Comparison of ENCODE assay signal across 1 cellular context in the genomic region with DNA sequence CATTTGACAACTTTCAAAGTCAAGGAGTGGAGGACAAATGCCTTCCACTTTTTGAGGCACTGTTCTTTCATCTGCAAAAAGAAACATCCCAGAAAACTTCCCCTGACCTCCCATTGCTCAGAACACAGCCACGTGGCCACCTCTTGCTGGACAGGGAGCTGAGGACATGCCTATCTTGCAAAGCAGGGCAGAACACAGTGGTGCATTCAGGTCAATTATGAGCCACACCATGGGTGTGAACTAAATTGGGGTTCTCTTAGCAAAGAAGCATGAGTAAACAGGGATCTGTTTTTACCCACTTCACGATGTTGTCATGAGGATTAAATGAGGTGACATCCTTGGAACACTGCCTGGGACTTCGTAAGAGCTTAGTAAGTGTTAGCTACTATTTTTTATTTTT.
TF ChIP-seq lines count a peak whose summit lies in the region.

No MANE protein-coding gene starts in this region.

TF ChIP-seq in IMR-90, 13 proteins besides CTCF, POLR2A, EP300 and RAD21:
- no peak for TF ChIP-seq SMC3 (IDR thresholded peaks at IDR 0.05; ENCODE audit: low read depth, low read length)
- no peak for TF ChIP-seq MAZ (IDR thresholded peaks at IDR 0.05; ENCODE audit: borderline replicate concordance, low read depth, low read length)
- TF ChIP-seq RFX5 (IDR thresholded peaks at IDR 0.05; ENCODE audit: low read depth, low read length) = no peak
- no peak for TF ChIP-seq CHD1 (IDR thresholded peaks at IDR 0.05; ENCODE audit: low read depth, low read length)
- no peak for TF ChIP-seq CEBPB (IDR thresholded peaks at IDR 0.05; ENCODE audit: low read depth, low read length)
- TF ChIP-seq NFE2L2 (IDR thresholded peaks at IDR 0.05; ENCODE audit: low read depth, low read length) = no peak
- TF ChIP-seq, protein P1, sequence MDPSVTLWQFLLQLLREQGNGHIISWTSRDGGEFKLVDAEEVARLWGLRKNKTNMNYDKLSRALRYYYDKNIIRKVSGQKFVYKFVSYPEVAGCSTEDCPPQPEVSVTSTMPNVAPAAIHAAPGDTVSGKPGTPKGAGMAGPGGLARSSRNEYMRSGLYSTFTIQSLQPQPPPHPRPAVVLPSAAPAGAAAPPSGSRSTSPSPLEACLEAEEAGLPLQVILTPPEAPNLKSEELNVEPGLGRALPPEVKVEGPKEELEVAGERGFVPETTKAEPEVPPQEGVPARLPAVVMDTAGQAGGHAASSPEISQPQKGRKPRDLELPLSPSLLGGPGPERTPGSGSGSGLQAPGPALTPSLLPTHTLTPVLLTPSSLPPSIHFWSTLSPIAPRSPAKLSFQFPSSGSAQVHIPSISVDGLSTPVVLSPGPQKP (IDR thresholded peaks at IDR 0.05; ENCODE audit: borderline replicate concordance, low read depth, low read length) = no peak
- no peak for TF ChIP-seq MXI1 (IDR thresholded peaks at IDR 0.05; ENCODE audit: borderline replicate concordance, low read depth, low read length)
- TF ChIP-seq RCOR1 (IDR thresholded peaks at IDR 0.05; ENCODE audit: insufficient replicate concordance, low read length) = no peak
- TF ChIP-seq BHLHE40 (IDR thresholded peaks at IDR 0.05; ENCODE audit: low read depth, low read length) = no peak
- TF ChIP-seq USF2 (IDR thresholded peaks at IDR 0.05; ENCODE audit: low read depth, low read length) = no peak
- TF ChIP-seq FOS (IDR thresholded peaks at IDR 0.05; ENCODE audit: low read depth, low read length) = no peak
- no peak for TF ChIP-seq MAFK (IDR thresholded peaks at IDR 0.05; ENCODE audit: low read depth, low read length)
